27 cellular contexts compared by ENCODE assay signal in genomic region chr2:3527886-3528785, GRCh38. TPM values are rescaled to one million over a fixed set of nuclear protein-coding genes. Genes with fewer than 3 reads are reported as not detected.
A peak's percentile ranks its signal among the peaks of the same experiment; 100 is the strongest.
DNase-seq lines count a peak whose midpoint lies in the region; ATAC-seq and TF ChIP-seq lines count a peak whose summit lies in the region.
"Had no signal": no experiment of that assay in that cellular context is flagged by ENCODE, and none has a peak within 500 bp of the region (broad histone marks: within the 10 kb centered on the region; RNA-seq: fewer than 3 reads in every experiment).

No MANE protein-coding gene starts in this region.

- no peak overlapping the region for H3K56ac ChIP-seq in IMR-90 (ENCODE audit: extremely low read depth, insufficient read depth, low read length)

- H4K5ac ChIP-seq in IMR-90 (ENCODE audit: low read depth, low read length), result no peak overlapping the region

- no TSS peak for BruUV-seq in IMR-90 (replicated peaks; lab: Mats Ljungman, UMichigan)

- CTCF ChIA-PET in activated CD8-positive, alpha-beta T cell treated with anti-CD3 and anti-CD28 coated beads, Interleukin-2, amount 10 ng/mL, durations not matched to agents 7 days and 5 days (lab: Charles Lee), result no interaction called here
- CTCF ChIA-PET in activated CD8-positive, alpha-beta T cell treated with anti-CD3 and anti-CD28 coated beads for 36 hours (lab: Charles Lee), result no interaction called here
- CTCF ChIA-PET in IMR-90 (lab: Yijun Ruan, JAX), result interaction anchor here (0.5 kb wide), 1 partner anchor 124 kb away, joined by 4 read pairs; no protein-coding TSS in a partner anchor

- intact Hi-C loops in activated CD8-positive, alpha-beta T cell treated with anti-CD3 and anti-CD28 coated beads for 36 hours (cut with micrococcal nuclease), result no loop called here
- intact Hi-C loops in IMR-90 (cut with micrococcal nuclease), result no loop called here
- intact Hi-C loops in testis (cut with DNase I; ENCODE audit: low total_unique reads), result no loop called here

- no peak for TF ChIP-seq CTCF in activated CD8-positive, alpha-beta T cell treated with anti-CD3 and anti-CD28 coated beads for 36 hours (IDR thresholded peaks at IDR 0.05)
- TF ChIP-seq CTCF in IMR-90 (conservative IDR thresholded peaks at IDR 0.05; ENCODE audit: low read depth, low read length) (no peak), glutamatergic neuron (IDR thresholded peaks at IDR 0.05; ENCODE audit: partially characterized antibody, unreplicated experiment) (no peak), testis (IDR thresholded peaks at IDR 0.05) (no peak)

- in situ Hi-C loops in IMR-90 (cut with MboI; ENCODE audit: low sequenced_read_pairs), result no loop called here

- no peaks in the 10 kb centered on the region for H4K20me1 ChIP-seq in IMR-90 (ENCODE audit: insufficient read depth, low read length)

- H3K9ac ChIP-seq in IMR-90 (ENCODE audit: low read depth, low read length), result no peak overlapping the region

- POLR2A ChIA-PET in activated CD8-positive, alpha-beta T cell treated with anti-CD3 and anti-CD28 coated beads, Interleukin-2, amount 10 ng/mL, durations not matched to agents 7 days and 5 days (lab: Charles Lee), result no interaction called here
- POLR2A ChIA-PET in activated CD8-positive, alpha-beta T cell treated with anti-CD3 and anti-CD28 coated beads for 36 hours (lab: Charles Lee), result interaction anchor here (1.6 kb wide), 1 partner anchor 8 kb away, joined by 3 read pairs; no protein-coding TSS in a partner anchor
- POLR2A ChIA-PET in IMR-90 (lab: Charles Lee; ENCODE audit: unreplicated experiment), result no interaction called here

- H3K9me1 ChIP-seq in IMR-90 (ENCODE audit: insufficient read depth, low read length), result peaks cover 14% of the 10 kb centered on the region

- H3K4me2 ChIP-seq in IMR-90 (ENCODE audit: low read depth, low read length), result no peak overlapping the region

- H3K4ac ChIP-seq in IMR-90 (ENCODE audit: low read depth, low read length), result peak overlapping the region; percentile 60

- H2AK5ac ChIP-seq in IMR-90 (ENCODE audit: low read depth, low read length), result peak overlapping the region; percentile 96; the same call in 1 of the 2 replicates

- H3K27ac ChIP-seq in IMR-90 (ENCODE audit: insufficient read depth, low read length), result no peak overlapping the region
- H3K27ac ChIP-seq in testis, result no peak overlapping the region
- H3K27ac ChIP-seq: C4-2B, esophagus muscularis mucosa, gastroesophageal sphincter, lower lobe of right lung, SK-N-MC, skin epidermis, VCaP had no signal

- H2BK15ac ChIP-seq in IMR-90 (ENCODE audit: low read depth, low read length), result peak overlapping the region; percentile 12; the same call in 1 of the 3 replicates

- no peaks in the 10 kb centered on the region for H3K27me3 ChIP-seq in IMR-90 (ENCODE audit: control insufficient read depth, insufficient read depth, low read length)
- H3K27me3 ChIP-seq in testis, result no peaks in the 10 kb centered on the region
- H3K27me3 ChIP-seq: esophagus muscularis mucosa, gastroesophageal sphincter, MG63 had no signal

- TF ChIP-seq RAD21 in IMR-90 (IDR thresholded peaks at IDR 0.05; ENCODE audit: low read length), result no peak

- no peaks in the 10 kb centered on the region for H3K9me3 Mint-ChIP-seq in activated CD8-positive, alpha-beta T cell treated with anti-CD3 and anti-CD28 coated beads, Interleukin-2, amount 10 ng/mL, durations not matched to agents 7 days and 5 days (ENCODE audit: insufficient read depth)
- H3K9me3 Mint-ChIP-seq in activated CD8-positive, alpha-beta T cell treated with anti-CD3 and anti-CD28 coated beads for 36 hours, result no peaks in the 10 kb centered on the region
- peaks cover under 1% of the 10 kb centered on the region for H3K9me3 Mint-ChIP-seq in glutamatergic neuron (ENCODE audit: unreplicated experiment)
- H3K9me3 Mint-ChIP-seq: activated CD4-positive, alpha-beta T cell treated with anti-CD3 and anti-CD28 coated beads, Interleukin-2, amount 10 ng/mL, durations not matched to agents 7 days and 5 days; brain; IgD-negative memory B cell; stimulated activated naive B cell treated with anti-CD40 and anti-IgM and Interleukin-4, amounts not matched to agents 10 μg/mL and 1 μg/mL and 100 μg/mL, for 72 hours; T-helper 2 cell treated with Interferon-gamma antibody and Interleukin-4, amounts not matched to agents 5 μg/mL and 100 μg/mL, for 36 hours had no signal

- H3K27me3 Mint-ChIP-seq in activated CD8-positive, alpha-beta T cell treated with anti-CD3 and anti-CD28 coated beads, Interleukin-2, amount 10 ng/mL, durations not matched to agents 7 days and 5 days (ENCODE audit: low read depth), result no peaks in the 10 kb centered on the region
- H3K27me3 Mint-ChIP-seq in activated CD8-positive, alpha-beta T cell treated with anti-CD3 and anti-CD28 coated beads for 36 hours, result no peaks in the 10 kb centered on the region
- H3K27me3 Mint-ChIP-seq in glutamatergic neuron (ENCODE audit: unreplicated experiment), result peaks cover 2% of the 10 kb centered on the region
- H3K27me3 Mint-ChIP-seq: activated CD4-positive, alpha-beta T cell treated with anti-CD3 and anti-CD28 coated beads, Interleukin-2, amount 10 ng/mL, durations not matched to agents 7 days and 5 days; IgD-negative memory B cell; stimulated activated naive B cell treated with anti-CD40 and anti-IgM and Interleukin-4, amounts not matched to agents 10 μg/mL and 1 μg/mL and 100 μg/mL, for 72 hours had no signal

- peaks cover 0 to 7% of the 10 kb centered on the region in 2 experiments; a peak in 1 of 4 replicates for H3K79me1 ChIP-seq in IMR-90 (ENCODE audit: low read depth in 1 of 2, low read length in 2 of 2)

- dilution Hi-C loops in IMR-90 (cut with HindIII; ENCODE audit: low sequenced_read_pairs, unreplicated experiment), result no loop called here

- H3K18ac ChIP-seq in IMR-90 (ENCODE audit: low read depth, low read length), result no peak overlapping the region

- H4K8ac ChIP-seq in IMR-90 (ENCODE audit: low read depth in 2 of 2, low read length in 2 of 2), result no peak overlapping the region

- H2BK120ac ChIP-seq in IMR-90 (ENCODE audit: low read depth, low read length), result no peak overlapping the region

- H3K9me3 ChIP-seq in IMR-90 (ENCODE audit: control insufficient read depth, insufficient read depth, low read length) (no peaks in the 10 kb centered on the region), testis (no peaks in the 10 kb centered on the region)
- H3K9me3 ChIP-seq: esophagus muscularis mucosa, gastroesophageal sphincter, lower lobe of right lung, MG63 had no signal

- DNase-seq in activated CD8-positive, alpha-beta T cell treated with anti-CD3 and anti-CD28 coated beads, Interleukin-2, amount 10 ng/mL, durations not matched to agents 7 days and 5 days, result no peak
- DNase-seq in activated CD8-positive, alpha-beta T cell treated with anti-CD3 and anti-CD28 coated beads for 36 hours, result no peak
- no peak for DNase-seq in IMR-90
- peak; percentile 32 for DNase-seq in glutamatergic neuron
- peak; percentile 26 for DNase-seq in testis
- no peak for DNase-seq in dermis blood vessel endothelial cell
- DNase-seq in stimulated activated naive CD4-positive, alpha-beta T cell (lab: John Stamatoyannopoulos, UW), result no peak
- DNase-seq: activated CD4-positive, alpha-beta T cell treated with anti-CD3 and anti-CD28 coated beads, Interleukin-2, amount 10 ng/mL, durations not matched to agents 7 days and 5 days; activated effector memory CD4-positive, alpha-beta T cell treated with Interleukin-2 at 50 U/mL for 16 hours; effector memory CD4-positive, alpha-beta T cell; islet precursor cell; lower lobe of right lung; MG63; NCI-H1436; NCI-H510A treated with DMSO at 0.1 percent for 48 hours; stimulated activated CD4-positive, alpha-beta T cell treated with anti-CD3 and anti-CD28 coated beads, Interleukin-2, amount 100 ng/mL, for 24 hours; stimulated activated naive B cell treated with anti-CD40 and anti-IgM and Interleukin-4, amounts not matched to agents 10 μg/mL and 1 μg/mL and 100 μg/mL, for 72 hours had no signal

- no peaks in the 10 kb centered on the region for H3K4me1 Mint-ChIP-seq in activated CD8-positive, alpha-beta T cell treated with anti-CD3 and anti-CD28 coated beads, Interleukin-2, amount 10 ng/mL, durations not matched to agents 7 days and 5 days (ENCODE audit: low read depth)
- no peaks in the 10 kb centered on the region for H3K4me1 Mint-ChIP-seq in activated CD8-positive, alpha-beta T cell treated with anti-CD3 and anti-CD28 coated beads for 36 hours (ENCODE audit: low read depth)
- H3K4me1 Mint-ChIP-seq in glutamatergic neuron (ENCODE audit: low read depth, unreplicated experiment), result peaks cover 2% of the 10 kb centered on the region
- H3K4me1 Mint-ChIP-seq: activated CD4-positive, alpha-beta T cell treated with anti-CD3 and anti-CD28 coated beads, Interleukin-2, amount 10 ng/mL, durations not matched to agents 7 days and 5 days; IgD-negative memory B cell had no signal

- no peak overlapping the region for H2AK9ac ChIP-seq in IMR-90 (replicated peaks; ENCODE audit: low read depth, low read length, poor library complexity)

- H3K36me3 ChIP-seq in IMR-90 (ENCODE audit: control insufficient read depth, insufficient read depth, low read length) (no peaks in the 10 kb centered on the region), testis (ENCODE audit: low read depth, missing control alignments) (no peaks in the 10 kb centered on the region)
- H3K36me3 ChIP-seq: MG63 had no signal

- WGBS in IMR-90 (ENCODE audit: extremely low coverage in 2 of 2, insufficient read length in 1 of 2), 2 experiments, result 82% methylated on average over 20 of the region's 40 CpGs; no CpG with 5 or more reads in 1 of the 2 experiments
- 57 to 72% methylated on average over 7 to 40 of the region's 40 CpGs for WGBS in testis, 2 donors

- no peak overlapping the region for H3K27ac Mint-ChIP-seq in activated CD8-positive, alpha-beta T cell treated with anti-CD3 and anti-CD28 coated beads, Interleukin-2, amount 10 ng/mL, durations not matched to agents 7 days and 5 days
- H3K27ac Mint-ChIP-seq in activated CD8-positive, alpha-beta T cell treated with anti-CD3 and anti-CD28 coated beads for 36 hours, result no peak overlapping the region
- H3K27ac Mint-ChIP-seq in glutamatergic neuron (ENCODE audit: unreplicated experiment), result no peak overlapping the region
- H3K27ac Mint-ChIP-seq: activated CD4-positive, alpha-beta T cell treated with anti-CD3 and anti-CD28 coated beads, Interleukin-2, amount 10 ng/mL, durations not matched to agents 7 days and 5 days; IgD-negative memory B cell; stimulated activated naive B cell treated with anti-CD40 and anti-IgM and Interleukin-4, amounts not matched to agents 10 μg/mL and 1 μg/mL and 100 μg/mL, for 72 hours; T-helper 2 cell treated with Interferon-gamma antibody and Interleukin-4, amounts not matched to agents 5 μg/mL and 100 μg/mL, for 36 hours had no signal

- no peak overlapping the region for H3K14ac ChIP-seq in IMR-90 (replicated peaks; ENCODE audit: low read depth, low read length)

- H2AFZ ChIP-seq in IMR-90 (replicated peaks; ENCODE audit: low read length, poor library complexity), result peak overlapping the region; percentile 4

- H2BK5ac ChIP-seq in IMR-90 (ENCODE audit: low read depth, low read length, poor library complexity, severe bottlenecking), result peak overlapping the region; percentile 88

- peak; percentile 32 for ATAC-seq in activated CD8-positive, alpha-beta T cell treated with anti-CD3 and anti-CD28 coated beads, Interleukin-2, amount 10 ng/mL, durations not matched to agents 7 days and 5 days
- ATAC-seq in activated CD8-positive, alpha-beta T cell treated with anti-CD3 and anti-CD28 coated beads for 36 hours, result no peak
- ATAC-seq in IMR-90 (ENCODE audit: low read depth), result no peak
- ATAC-seq in GM21529 (IDR thresholded peaks at IDR 0.05; ENCODE audit: unreplicated experiment), result no peak
- ATAC-seq: gastroesophageal sphincter; stimulated activated naive B cell treated with anti-CD40 and anti-IgM and Interleukin-4, amounts not matched to agents 10 μg/mL and 1 μg/mL and 100 μg/mL, for 72 hours had no signal

- H3K36me3 Mint-ChIP-seq in activated CD8-positive, alpha-beta T cell treated with anti-CD3 and anti-CD28 coated beads, Interleukin-2, amount 10 ng/mL, durations not matched to agents 7 days and 5 days (ENCODE audit: low read depth), result no peaks in the 10 kb centered on the region
- no peaks in the 10 kb centered on the region for H3K36me3 Mint-ChIP-seq in activated CD8-positive, alpha-beta T cell treated with anti-CD3 and anti-CD28 coated beads for 36 hours (ENCODE audit: low read depth)
- H3K36me3 Mint-ChIP-seq in glutamatergic neuron (ENCODE audit: unreplicated experiment), result no peaks in the 10 kb centered on the region
- H3K36me3 Mint-ChIP-seq: brain, IgD-negative memory B cell had no signal

- H2BK20ac ChIP-seq in IMR-90 (ENCODE audit: low read depth, low read length), result no peak overlapping the region

- H3K4me3 ChIP-seq in IMR-90 (ENCODE audit: insufficient read depth, low read depth, low read length) (no peak overlapping the region), testis (no peak overlapping the region)
- H3K4me3 ChIP-seq: esophagus muscularis mucosa, gastroesophageal sphincter, lower lobe of right lung, MG63, SK-N-MC, skin epidermis had no signal

- no peak overlapping the region for H3K4me3 Mint-ChIP-seq in activated CD8-positive, alpha-beta T cell treated with anti-CD3 and anti-CD28 coated beads, Interleukin-2, amount 10 ng/mL, durations not matched to agents 7 days and 5 days
- H3K4me3 Mint-ChIP-seq in activated CD8-positive, alpha-beta T cell treated with anti-CD3 and anti-CD28 coated beads for 36 hours, result no peak overlapping the region
- H3K4me3 Mint-ChIP-seq in glutamatergic neuron (ENCODE audit: unreplicated experiment), result no peak overlapping the region
- H3K4me3 Mint-ChIP-seq: activated CD4-positive, alpha-beta T cell treated with anti-CD3 and anti-CD28 coated beads, Interleukin-2, amount 10 ng/mL, durations not matched to agents 7 days and 5 days; brain; IgD-negative memory B cell; stimulated activated naive B cell treated with anti-CD40 and anti-IgM and Interleukin-4, amounts not matched to agents 10 μg/mL and 1 μg/mL and 100 μg/mL, for 72 hours; T-helper 2 cell treated with Interferon-gamma antibody and Interleukin-4, amounts not matched to agents 5 μg/mL and 100 μg/mL, for 36 hours had no signal

- H3K4me1 ChIP-seq in IMR-90 (ENCODE audit: control insufficient read depth, insufficient read depth, low read length), result peaks cover 8% of the 10 kb centered on the region
- peaks cover 8% of the 10 kb centered on the region for H3K4me1 ChIP-seq in testis

- H3K23ac ChIP-seq in IMR-90 (ENCODE audit: low read depth, low read length), result peak overlapping the region; percentile 72

- H4K91ac ChIP-seq in IMR-90 (ENCODE audit: insufficient read depth, low read depth, low read length), result peak overlapping the region; percentile 18; the same call in 1 of the 2 replicates

- TF ChIP-seq POLR2A in IMR-90 (IDR thresholded peaks at IDR 0.05; ENCODE audit: low read depth, low read length) (no peak), testis (IDR thresholded peaks at IDR 0.05) (no peak)

RNA-seq across cellular contexts. Expression of gene ADI1, which starts 8.8 kb away (rescaled TPM):
- total RNA-seq in activated CD8-positive, alpha-beta T cell treated with anti-CD3 and anti-CD28 coated beads, Interleukin-2, amount 10 ng/mL, durations not matched to agents 7 days and 5 days, result 10 to 100 TPM; 17.5 to 19.8 TPM
- 10 to 100 TPM; 15.7 to 18.2 TPM for total RNA-seq in activated CD8-positive, alpha-beta T cell treated with anti-CD3 and anti-CD28 coated beads for 36 hours
- total RNA-seq in IMR-90 (2012; rRNA removed) (43.2 and 49.7 TPM in 2 replicates), glutamatergic neuron (ENCODE audit: unreplicated experiment) (16.0 TPM), testis (10 to 100 TPM; 41.6 to 52.5 TPM), dermis blood vessel endothelial cell (50.9 and 68.4 TPM in 2 replicates)
- polyA plus RNA-seq in IMR-90 (2012; rRNA removed) (40.7 and 46.0 TPM in 2 replicates), testis (ENCODE audit: insufficient read depth, low read depth, low replicate concordance) (41.1 TPM)
- 29.8 and 43.8 TPM in 2 replicates for polyA plus RNA-seq in IMR-90 (2012; cell fraction: cytosol; rRNA removed)
- polyA plus RNA-seq in IMR-90 (2012; cell fraction: nucleus; rRNA removed; ENCODE audit: low replicate concordance), result 17.0 and 52.0 TPM in 2 replicates

RNA-seq across cellular contexts. Expression of gene RNASEH1, which starts 30.0 kb away (rescaled TPM):
- total RNA-seq in activated CD8-positive, alpha-beta T cell treated with anti-CD3 and anti-CD28 coated beads, Interleukin-2, amount 10 ng/mL, durations not matched to agents 7 days and 5 days, result 10 to 100 TPM; 27.1 to 28.9 TPM
- 10 to 100 TPM; 23.4 to 24.7 TPM for total RNA-seq in activated CD8-positive, alpha-beta T cell treated with anti-CD3 and anti-CD28 coated beads for 36 hours
- total RNA-seq in IMR-90 (2012; rRNA removed) (23.7 and 38.3 TPM in 2 replicates), glutamatergic neuron (ENCODE audit: unreplicated experiment) (34.6 TPM), testis (10 to 100 TPM; 23.5 to 24.6 TPM), dermis blood vessel endothelial cell (23.5 and 30.9 TPM in 2 replicates)
- polyA plus RNA-seq in IMR-90 (2012; rRNA removed) (21.7 and 23.5 TPM in 2 replicates), testis (ENCODE audit: insufficient read depth, low read depth, low replicate concordance) (19.5 TPM)
- 11.6 and 14.9 TPM in 2 replicates for polyA plus RNA-seq in IMR-90 (2012; cell fraction: cytosol; rRNA removed)
- polyA plus RNA-seq in IMR-90 (2012; cell fraction: nucleus; rRNA removed; ENCODE audit: low replicate concordance), result 6.1 and 14.1 TPM in 2 replicates

RNA-seq across cellular contexts. Expression of gene RPS7, which starts 46.9 kb away (rescaled TPM):
- 1,000 to 10,000 TPM; 1,229 to 1,232 TPM for total RNA-seq in activated CD8-positive, alpha-beta T cell treated with anti-CD3 and anti-CD28 coated beads, Interleukin-2, amount 10 ng/mL, durations not matched to agents 7 days and 5 days
- 1,000 to 10,000 TPM; 1,838 to 1,893 TPM for total RNA-seq in activated CD8-positive, alpha-beta T cell treated with anti-CD3 and anti-CD28 coated beads for 36 hours
- 3,111 and 3,387 TPM in 2 replicates for total RNA-seq in IMR-90 (2012; rRNA removed)
- 1,199 and 1,260 TPM in 2 replicates for polyA plus RNA-seq in IMR-90 (2012; rRNA removed)
- polyA plus RNA-seq in IMR-90 (2012; cell fraction: cytosol; rRNA removed), result 1,489 and 3,890 TPM in 2 replicates
- 261 and 727 TPM in 2 replicates for polyA plus RNA-seq in IMR-90 (2012; cell fraction: nucleus; rRNA removed; ENCODE audit: low replicate concordance)
- total RNA-seq in glutamatergic neuron (ENCODE audit: unreplicated experiment), result 729 TPM
- 100 to 1,000 TPM; 728 to 906 TPM for total RNA-seq in testis
- polyA plus RNA-seq in testis (ENCODE audit: insufficient read depth, low read depth, low replicate concordance), result 989 TPM
- 926 and 1,911 TPM in 2 replicates for total RNA-seq in dermis blood vessel endothelial cell

Comparison
In these comparisons a context has a peak if more than half of its experiments do, and no peak if none do; other contexts are left out.
1. DNase-seq: peak in glutamatergic neuron (single experiment) and testis (single experiment); none in activated CD8-positive, alpha-beta T cell treated with anti-CD3 and anti-CD28 coated beads, Interleukin-2, amount 10 ng/mL, durations not matched to agents 7 days and 5 days (single experiment), activated CD8-positive, alpha-beta T cell treated with anti-CD3 and anti-CD28 coated beads for 36 hours (single experiment), IMR-90 (single experiment), dermis blood vessel endothelial cell (single experiment) and stimulated activated naive CD4-positive, alpha-beta T cell (0 of 6).